In the genomic region with DNA sequence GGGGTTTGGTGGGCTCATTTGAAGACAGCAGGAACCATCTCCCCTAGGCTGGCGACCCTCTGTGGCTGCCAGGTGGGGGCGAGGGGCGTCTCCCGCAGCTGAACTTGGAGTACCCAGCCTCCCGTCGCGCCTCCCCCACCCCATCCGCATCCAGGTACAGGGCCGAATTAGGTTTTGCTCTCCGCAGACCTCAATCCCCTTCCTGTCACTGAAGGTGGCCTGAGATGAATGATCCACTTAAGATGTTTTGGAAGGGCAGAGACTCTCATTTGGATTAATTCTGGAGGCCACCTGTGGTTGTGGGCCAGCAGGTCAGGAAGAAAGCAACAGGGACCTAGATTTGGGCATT, we compare ENCODE assay signal across 8 cellular contexts. TPM values are rescaled to one million over a fixed set of nuclear protein-coding genes. Genes with fewer than 3 reads are reported as not detected.
DNase-seq lines count a peak whose midpoint lies in the region; ATAC-seq and TF ChIP-seq lines count a peak whose summit lies in the region.

No MANE protein-coding gene starts in this region.

- H3K27ac ChIP-seq in body of pancreas: peak overlapping the region in 3 of 4 donors; percentile 39 to 58 (median 51)

- H3K27me3 Mint-ChIP-seq in mesothelial cell of epicardium (ENCODE audit: low read depth): peaks cover 9% of the 10 kb centered on the region

- peaks cover 10% of the 10 kb centered on the region for H3K4me1 ChIP-seq in body of pancreas

- peak overlapping the region; percentile 68 for H3K27ac Mint-ChIP-seq in mesothelial cell of epicardium

- 20 to 40% methylated on average over 1 to 10 of the region's 10 CpGs for WGBS in body of pancreas, 2 donors

- no peak for TF ChIP-seq CTCF in AG09309 (IDR thresholded peaks at IDR 0.05; ENCODE audit: control insufficient read depth, insufficient read depth, low read depth, low read length, missing control alignments)
- TF ChIP-seq CTCF in body of pancreas (IDR thresholded peaks at IDR 0.05): peak in 1 of 7 experiments; percentile 0
- no peak for TF ChIP-seq CTCF in mesothelial cell of epicardium (IDR thresholded peaks at IDR 0.05; ENCODE audit: unreplicated experiment)

- H3K4me3 ChIP-seq in AG09309 (ENCODE audit: control insufficient read depth, low read depth, low read length): peak overlapping the region; percentile 51
- peak overlapping the region; percentile 8 to 35 for H3K4me3 ChIP-seq in body of pancreas

- no peaks in the 10 kb centered on the region for H3K9me3 Mint-ChIP-seq in mesothelial cell of epicardium

- peak overlapping the region; percentile 91 for H3K4me3 Mint-ChIP-seq in mesothelial cell of epicardium

- DNase-seq in AG09309 (ENCODE audit: low read depth) (no peak), body of pancreas (no peak), mesothelial cell of epicardium (ENCODE audit: low spot score in 2 of 2, unreplicated experiment in 2 of 2) (peak in 1 of 2 experiments; percentile 38), T-helper 9 cell (no peak), SHP77 (lab: John Stamatoyannopoulos, UW) (no peak), NCI-H446 (lab: John Stamatoyannopoulos, UW) (no peak)

- ATAC-seq in HG02970 (IDR thresholded peaks at IDR 0.05; ENCODE audit: low FRiP score, unreplicated experiment) (peak; percentile 16), body of pancreas (peak; percentile 7), GM21717 (IDR thresholded peaks at IDR 0.05; ENCODE audit: unreplicated experiment) (no peak)

- H3K9me3 ChIP-seq in body of pancreas: no peaks in the 10 kb centered on the region

- H3K36me3 ChIP-seq in body of pancreas (replicated peaks in 1 of 2; ENCODE audit: insufficient read depth in 1 of 2, low read depth in 2 of 2): no peaks in the 10 kb centered on the region

- no peaks in the 10 kb centered on the region for H3K27me3 ChIP-seq in body of pancreas

- intact Hi-C loops in body of pancreas (cut with DNase I): no loop called here

- TF ChIP-seq POLR2A in body of pancreas (IDR thresholded peaks at IDR 0.05): no peak

- no peaks in the 10 kb centered on the region for H3K36me3 Mint-ChIP-seq in mesothelial cell of epicardium

- H3K4me1 Mint-ChIP-seq in mesothelial cell of epicardium: peaks cover 12% of the 10 kb centered on the region

RNA-seq across cellular contexts. Expression of a gene that starts 0.5 kb away (rescaled TPM):
- total RNA-seq in body of pancreas (1 to 10 TPM; 1.3 to 2.3 TPM), mesothelial cell of epicardium (6.7 to 7.4 TPM (median 7.2 TPM) in 3 replicates)
